10 cellular contexts compared by ENCODE assay signal in genomic region chr6:6407061-6407723, GRCh38.
A peak's percentile ranks its signal among the peaks of the same experiment; 100 is the strongest.
DNase-seq lines count a peak whose midpoint lies in the region; ATAC-seq and FAIRE-seq lines count a peak whose summit lies in the region.
"Had no signal": no experiment of that assay in that cellular context is flagged by ENCODE, and none has a peak within 500 bp of the region (broad histone marks: within the 10 kb centered on the region; RNA-seq: fewer than 3 reads in every experiment).

No MANE protein-coding gene starts in this region.

- H3K9ac ChIP-seq in BLaER1: no peak overlapping the region

- peak; percentile 100 for FAIRE-seq in GM19239 (lab: Jason Lieb, UNC)

- H3K4me1 ChIP-seq in BLaER1: peaks cover 86% of the 10 kb centered on the region

- DNase-seq in GM19239 (ENCODE audit: insufficient read length, low spot score) (no peak), SKM-1 treated with dmso at 0.1 percent for 144 hours (lab: John Stamatoyannopoulos, UW; ENCODE audit: unreplicated experiment) (peak; percentile 61), NCI-H146 (lab: John Stamatoyannopoulos, UW) (no peak), NCI-H226 (no peak), RPMI8226 (no peak), H7 (no peak)
- DNase-seq: COR-L47, immature natural killer cell had no signal

- no peaks in the 10 kb centered on the region for H4K20me1 ChIP-seq in BLaER1

- peak; percentile 91 for ATAC-seq in HG03064 (IDR thresholded peaks at IDR 0.05; ENCODE audit: low read depth, unreplicated experiment)

- H3K27me3 ChIP-seq in BLaER1 (peaks cover 3% of the 10 kb centered on the region; the same call in 1 of the 2 replicates), H7 (ENCODE audit: control insufficient read depth, insufficient read depth, low read length) (no peaks in the 10 kb centered on the region)

- H3K4me3 ChIP-seq in BLaER1 (no peak overlapping the region; the same call in 1 of the 2 replicates), H7 (ENCODE audit: insufficient read depth, low read depth, low read length) (no peak overlapping the region)

- no peaks in the 10 kb centered on the region for H3K36me3 ChIP-seq in BLaER1
- H3K36me3 ChIP-seq in H7 (replicated peaks; ENCODE audit: control insufficient read depth, insufficient read depth, low read length): no peaks in the 10 kb centered on the region

- H3K9me3 ChIP-seq in BLaER1: no peaks in the 10 kb centered on the region

- peak overlapping the region; percentile 76 for H3K4me2 ChIP-seq in BLaER1

- peak overlapping the region; percentile 63 for H3K27ac ChIP-seq in BLaER1
